In the genomic region with DNA sequence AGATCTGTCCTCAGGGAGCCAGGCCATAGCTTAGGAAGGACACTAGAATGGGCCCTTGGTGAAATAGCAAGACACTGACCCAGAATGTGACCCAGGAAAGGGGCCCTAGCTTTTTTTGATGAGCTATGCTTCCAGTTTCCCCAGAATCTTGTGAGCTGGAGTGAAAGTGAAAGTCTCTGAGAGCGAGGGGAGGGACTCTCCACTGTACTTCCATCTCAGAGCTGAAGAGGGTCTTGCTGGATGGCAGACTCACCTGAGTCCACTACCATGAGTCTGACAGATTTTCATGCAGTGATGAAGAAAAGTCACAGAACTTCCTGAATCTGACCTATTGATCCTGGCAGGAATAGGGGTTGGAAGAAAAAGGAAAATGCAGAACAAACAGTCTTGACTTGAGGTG, we compare ENCODE assay signal across 8 cellular contexts. TPM values are rescaled to one million over a fixed set of nuclear protein-coding genes. Genes with fewer than 3 reads are reported as not detected.
DNase-seq lines count a peak whose midpoint lies in the region; ATAC-seq and TF ChIP-seq lines count a peak whose summit lies in the region.

No MANE protein-coding gene starts in this region.

- H3K36me3 Mint-ChIP-seq in CD14-positive monocyte (peaks cover 20 to 28% of the 10 kb centered on the region in 2 donors), MCF 10A (ENCODE audit: insufficient read depth, unreplicated experiment) (no peaks in the 10 kb centered on the region)

- ATAC-seq in GM19328 (IDR thresholded peaks at IDR 0.05; ENCODE audit: unreplicated experiment) = no peak

- peaks cover 0 to 2% (median 0%) of the 10 kb centered on the region in 4 donors for H3K4me1 ChIP-seq in liver (ENCODE audit: control insufficient read depth in 4 of 4, insufficient read depth in 4 of 4, low read length in 3 of 4)

- H3K4me1 Mint-ChIP-seq in CD14-positive monocyte (peaks cover 63% of the 10 kb centered on the region), MCF 10A (ENCODE audit: insufficient read depth, unreplicated experiment) (peaks cover 17% of the 10 kb centered on the region)

- no peaks in the 10 kb centered on the region for H3K27me3 ChIP-seq in liver (ENCODE audit: control insufficient read depth in 4 of 4, insufficient read depth in 4 of 4, low read length in 3 of 4)

- H3K9ac ChIP-seq in liver (ENCODE audit: low read depth in 1 of 2, low read length in 2 of 2) = peak overlapping the region in 1 of 2 donors; percentile 33

- H3K27ac ChIP-seq in liver (ENCODE audit: low read depth in 1 of 2, low read length in 2 of 2) = peak overlapping the region; percentile 26 to 43

- H3K9me3 ChIP-seq in liver (ENCODE audit: control insufficient read depth in 4 of 4, low read length in 3 of 4) = no peaks in the 10 kb centered on the region

- 59% methylated on average over 1 of the region's 1 CpG for WGBS in liver

- POLR2A ChIA-PET in MCF 10A (lab: Yijun Ruan, JAX) = interaction anchor here (1.0 kb wide), 1 partner anchor 10 kb away, joined by 3 read pairs; no protein-coding TSS in a partner anchor

- H3K9me3 Mint-ChIP-seq in CD14-positive monocyte = no peaks in the 10 kb centered on the region
- no peaks in the 10 kb centered on the region for H3K9me3 Mint-ChIP-seq in MCF 10A (ENCODE audit: unreplicated experiment)

- DNase-seq in CD14-positive monocyte (ENCODE audit: low spot score) (no peak), GM19238 (ENCODE audit: insufficient read length, low spot score) (peak; percentile 40), OCI-M1 (lab: John Stamatoyannopoulos, UW) (peak; percentile 76), MCF 10A (ENCODE audit: unreplicated experiment) (no peak), NCI-H2029 (lab: John Stamatoyannopoulos, UW) (no peak), HPDE6-E6E7 (ENCODE audit: extremely low spot score) (no peak)

- H3K27me3 Mint-ChIP-seq in CD14-positive monocyte (ENCODE audit: low read depth in 3 of 3) (peaks cover 0 to 3% (median 2%) of the 10 kb centered on the region in 3 donors), MCF 10A (ENCODE audit: insufficient read depth, unreplicated experiment) (no peaks in the 10 kb centered on the region)

- H3K4me3 Mint-ChIP-seq in CD14-positive monocyte (no peak overlapping the region), MCF 10A (ENCODE audit: unreplicated experiment) (no peak overlapping the region)

- H3K27ac Mint-ChIP-seq in CD14-positive monocyte = peak overlapping the region; percentile 94 to 100 (median 98)
- H3K27ac Mint-ChIP-seq in MCF 10A (ENCODE audit: low read depth, unreplicated experiment) = no peak overlapping the region

- H3K4me3 ChIP-seq in liver (ENCODE audit: low read depth in 1 of 3, low read length in 3 of 3) = no peak overlapping the region

- no TSS peak for BruUV-seq in MCF 10A (replicated peaks; lab: Mats Ljungman, UMichigan)

- TF ChIP-seq RAD21 in liver (IDR thresholded peaks at IDR 0.05) = no peak

- no peaks in the 10 kb centered on the region for H3K36me3 ChIP-seq in liver (ENCODE audit: control insufficient read depth in 4 of 4, insufficient read depth in 3 of 4, low read depth in 1 of 4, low read length in 3 of 4)

- TF ChIP-seq CTCF in CD14-positive monocyte (IDR thresholded peaks at IDR 0.05) (no peak), liver (IDR thresholded peaks at IDR 0.05; ENCODE audit: low read depth, low read length, missing input control) (no peak), MCF 10A (IDR thresholded peaks at IDR 0.05; ENCODE audit: unreplicated experiment) (no peak)

- intact Hi-C loops in CD14-positive monocyte (cut with micrococcal nuclease) (loop anchor here in 1 of 2 donors (5.0 to 10.0 kb wide), 2 partner anchors 35 to 273 kb away; partner anchors contain the start of genes APLF and FBXO48), MCF 10A (cut with micrococcal nuclease) (no loop called here)

- CTCF ChIA-PET in MCF 10A (lab: Yijun Ruan, JAX) = interaction anchor here (0.6 to 7.4 kb wide), 6 partner anchors 14 to 274 kb away, joined by 3 to 64 read pairs (median 6); no protein-coding TSS in a partner anchor

TF ChIP-seq in liver, 16 proteins besides CTCF, POLR2A, EP300 and RAD21:
- TF ChIP-seq YY1 (IDR thresholded peaks at IDR 0.05) (no peak), SP1 (IDR thresholded peaks at IDR 0.05) (no peak), RXRA (IDR thresholded peaks at IDR 0.05) (no peak), ZBTB33 (IDR thresholded peaks at IDR 0.05) (no peak), EGR1 (IDR thresholded peaks at IDR 0.05; ENCODE audit: low read depth in 2 of 2) (no peak), HNF4G (IDR thresholded peaks at IDR 0.05) (no peak), FOXA1 (IDR thresholded peaks at IDR 0.05) (no peak), JUND (IDR thresholded peaks at IDR 0.05) (no peak)
- TF ChIP-seq, protein P1, sequence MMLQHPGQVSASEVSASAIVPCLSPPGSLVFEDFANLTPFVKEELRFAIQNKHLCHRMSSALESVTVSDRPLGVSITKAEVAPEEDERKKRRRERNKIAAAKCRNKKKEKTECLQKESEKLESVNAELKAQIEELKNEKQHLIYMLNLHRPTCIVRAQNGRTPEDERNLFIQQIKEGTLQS (IDR thresholded peaks at IDR 0.05) = no peak

RNA-seq across cellular contexts. Expression of gene ARHGAP25, which starts 3.1 kb away (rescaled TPM):
- polyA plus RNA-seq in CD14-positive monocyte (10 to 100 TPM; 20.8 to 36.3 TPM), liver (1 to 10 TPM; 3.5 to 4.2 TPM)
- total RNA-seq in liver (1 to 10 TPM; 6.4 to 7.0 TPM), MCF 10A (2022) (0.93 TPM in 2 replicates)

Comparison
In these comparisons a context has a peak if more than half of its experiments do, and no peak if none do; other contexts are left out.
1. DNase-seq: peak in GM19238 (single experiment) and OCI-M1 (single experiment); none in CD14-positive monocyte (single experiment), MCF 10A (single experiment), NCI-H2029 (single experiment) and HPDE6-E6E7 (single experiment).